13 cellular contexts compared by ENCODE assay signal in genomic region chr4:53100801-53101581, GRCh38.
DNase-seq lines count a peak whose midpoint lies in the region; TF ChIP-seq lines count a peak whose summit lies in the region.
"Had no signal": no experiment of that assay in that cellular context is flagged by ENCODE, and none has a peak within 500 bp of the region (broad histone marks: within the 10 kb centered on the region; RNA-seq: fewer than 3 reads in every experiment).

No MANE protein-coding gene starts in this region.

- H3K27ac Mint-ChIP-seq in activated naive CD4-positive, alpha-beta T cell treated with anti-CD3 and anti-CD28 coated beads for 36 hours, result peak overlapping the region; percentile 55
- H3K27ac Mint-ChIP-seq in activated naive CD4-positive, alpha-beta T cell treated with anti-CD3 and anti-CD28 coated beads, Interleukin-2, amount 10 ng/mL, durations not matched to agents 7 days and 5 days, result no peak overlapping the region
- H3K27ac Mint-ChIP-seq in activated T-helper 1 cell treated with anti-CD3 and anti-CD28 coated beads, Interleukin-12 subunit alpha, Interleukin-12 subunit beta, Interleukin-2, Interleukin-4 antibody, amounts not matched to agents 30 ng/mL and 10 ng/mL and 1 ng/mL, durations not matched to agents 14 hours and 24 hours and 36 hours, result peak overlapping the region; percentile 83

- WGBS in smooth muscle cell (ENCODE audit: low lambda C conversion rate), result 19% methylated on average over 5 of the region's 5 CpGs
- 41 to 45% methylated on average over 5 of the region's 5 CpGs for WGBS in testis, 2 donors

- peaks cover 8% of the 10 kb centered on the region for H3K9me3 Mint-ChIP-seq in activated naive CD4-positive, alpha-beta T cell treated with anti-CD3 and anti-CD28 coated beads for 36 hours
- H3K9me3 Mint-ChIP-seq in activated naive CD4-positive, alpha-beta T cell treated with anti-CD3 and anti-CD28 coated beads, Interleukin-2, amount 10 ng/mL, durations not matched to agents 7 days and 5 days, result peaks cover 10% of the 10 kb centered on the region
- peaks cover 19% of the 10 kb centered on the region for H3K9me3 Mint-ChIP-seq in activated T-helper 1 cell treated with anti-CD3 and anti-CD28 coated beads, Interleukin-12 subunit alpha, Interleukin-12 subunit beta, Interleukin-2, Interleukin-4 antibody, amounts not matched to agents 30 ng/mL and 10 ng/mL and 1 ng/mL, durations not matched to agents 14 hours and 24 hours and 36 hours

- no peaks in the 10 kb centered on the region for H4K20me1 ChIP-seq in smooth muscle cell (ENCODE audit: low read depth)
- H4K20me1 ChIP-seq: BLaER1 treated with 17β-estradiol and CSF1 and Interleukin-3, amounts not matched to agents 10 nM and 100 nM had no signal

- H3K36me3 Mint-ChIP-seq in activated naive CD4-positive, alpha-beta T cell treated with anti-CD3 and anti-CD28 coated beads for 36 hours (ENCODE audit: low read depth), result peaks cover 42% of the 10 kb centered on the region
- H3K36me3 Mint-ChIP-seq in activated naive CD4-positive, alpha-beta T cell treated with anti-CD3 and anti-CD28 coated beads, Interleukin-2, amount 10 ng/mL, durations not matched to agents 7 days and 5 days, result peaks cover 7% of the 10 kb centered on the region
- H3K36me3 Mint-ChIP-seq in activated T-helper 1 cell treated with anti-CD3 and anti-CD28 coated beads, Interleukin-12 subunit alpha, Interleukin-12 subunit beta, Interleukin-2, Interleukin-4 antibody, amounts not matched to agents 30 ng/mL and 10 ng/mL and 1 ng/mL, durations not matched to agents 14 hours and 24 hours and 36 hours (ENCODE audit: low read depth), result peaks cover 10% of the 10 kb centered on the region

- H3K4me2 ChIP-seq in smooth muscle cell, result peak overlapping the region; percentile 74
- H3K4me2 ChIP-seq: BLaER1 treated with 17β-estradiol and CSF1 and Interleukin-3, amounts not matched to agents 10 nM and 100 nM had no signal

- DNase-seq in activated naive CD4-positive, alpha-beta T cell treated with anti-CD3 and anti-CD28 coated beads for 36 hours, result no peak
- no peak for DNase-seq in activated naive CD4-positive, alpha-beta T cell treated with anti-CD3 and anti-CD28 coated beads, Interleukin-2, amount 10 ng/mL, durations not matched to agents 7 days and 5 days
- no peak for DNase-seq in activated T-helper 1 cell treated with anti-CD3 and anti-CD28 coated beads, Interleukin-12 subunit alpha, Interleukin-12 subunit beta, Interleukin-2, Interleukin-4 antibody, amounts not matched to agents 30 ng/mL and 10 ng/mL and 1 ng/mL, durations not matched to agents 14 hours and 24 hours and 36 hours (ENCODE audit: low spot score)
- DNase-seq in fibroblast of villous mesenchyme (ENCODE audit: low read depth) (peak; percentile 71), smooth muscle cell (lab: John Stamatoyannopoulos, UW; ENCODE audit: unreplicated experiment) (no peak), hypothalamus (lab: John Stamatoyannopoulos, UW) (no peak), NCI-H774 (lab: John Stamatoyannopoulos, UW) (no peak), testis (no peak)
- DNase-seq: activated CD8-positive, alpha-beta memory T cell treated with anti-CD3 and anti-CD28 coated beads, Interleukin-2, amount 50 U/mL, for 48 hours; NCI-H526 treated with DMSO at 0.1 percent for 48 hours; pancreas had no signal

- peak overlapping the region; percentile 82 for H3K9ac ChIP-seq in smooth muscle cell (ENCODE audit: low read depth)
- H3K9ac ChIP-seq: BLaER1 treated with 17β-estradiol and CSF1 and Interleukin-3, amounts not matched to agents 10 nM and 100 nM had no signal

- no peaks in the 10 kb centered on the region for H3K79me2 ChIP-seq in smooth muscle cell (ENCODE audit: low read depth)

- TF ChIP-seq CTCF in fibroblast of villous mesenchyme (IDR thresholded peaks at IDR 0.05; ENCODE audit: insufficient read depth, low read depth, low read length), result no peak
- TF ChIP-seq CTCF in smooth muscle cell (IDR thresholded peaks at IDR 0.05; ENCODE audit: borderline replicate concordance, insufficient read depth, poor library complexity, severe bottlenecking), result no peak
- TF ChIP-seq CTCF in testis (IDR thresholded peaks at IDR 0.05), result no peak

- no peak overlapping the region for H3K4me3 Mint-ChIP-seq in activated naive CD4-positive, alpha-beta T cell treated with anti-CD3 and anti-CD28 coated beads for 36 hours
- no peak overlapping the region for H3K4me3 Mint-ChIP-seq in activated naive CD4-positive, alpha-beta T cell treated with anti-CD3 and anti-CD28 coated beads, Interleukin-2, amount 10 ng/mL, durations not matched to agents 7 days and 5 days
- no peak overlapping the region for H3K4me3 Mint-ChIP-seq in activated T-helper 1 cell treated with anti-CD3 and anti-CD28 coated beads, Interleukin-12 subunit alpha, Interleukin-12 subunit beta, Interleukin-2, Interleukin-4 antibody, amounts not matched to agents 30 ng/mL and 10 ng/mL and 1 ng/mL, durations not matched to agents 14 hours and 24 hours and 36 hours

- intact Hi-C loops in activated naive CD4-positive, alpha-beta T cell treated with anti-CD3 and anti-CD28 coated beads for 36 hours (cut with micrococcal nuclease), result loop anchor here (1.0 kb wide), 2 partner anchors 12 to 31 kb away; no protein-coding TSS in a partner anchor
- intact Hi-C loops in activated T-helper 1 cell treated with anti-CD3 and anti-CD28 coated beads, Interleukin-12 subunit alpha, Interleukin-12 subunit beta, Interleukin-2, Interleukin-4 antibody, amounts not matched to agents 30 ng/mL and 10 ng/mL and 1 ng/mL, durations not matched to agents 14 hours and 24 hours and 36 hours (cut with micrococcal nuclease), result loop anchor here (1.0 kb wide), 5 partner anchors 12 to 68 kb away; no protein-coding TSS in a partner anchor
- intact Hi-C loops in testis (cut with DNase I; ENCODE audit: low total_unique reads), result no loop called here

- peaks cover 15% of the 10 kb centered on the region for H3K4me1 ChIP-seq in smooth muscle cell (ENCODE audit: low read depth)
- H3K4me1 ChIP-seq in testis, result no peaks in the 10 kb centered on the region
- H3K4me1 ChIP-seq: BLaER1 treated with 17β-estradiol and CSF1 and Interleukin-3, amounts not matched to agents 10 nM and 100 nM; pancreas; tibial nerve had no signal

- no peak overlapping the region for H2AFZ ChIP-seq in smooth muscle cell (ENCODE audit: low read depth)

- peak overlapping the region; percentile 97 for H3K27ac ChIP-seq in smooth muscle cell (ENCODE audit: low read depth)
- H3K27ac ChIP-seq in testis, result no peak overlapping the region
- H3K27ac ChIP-seq: BLaER1 treated with 17β-estradiol and CSF1 and Interleukin-3, amounts not matched to agents 10 nM and 100 nM; pancreas; tibial nerve had no signal

- H3K9me3 ChIP-seq in smooth muscle cell (replicated peaks; ENCODE audit: low read depth), result no peaks in the 10 kb centered on the region
- no peaks in the 10 kb centered on the region for H3K9me3 ChIP-seq in testis
- H3K9me3 ChIP-seq: pancreas had no signal

- peaks cover 13% of the 10 kb centered on the region for H3K4me1 Mint-ChIP-seq in activated naive CD4-positive, alpha-beta T cell treated with anti-CD3 and anti-CD28 coated beads for 36 hours (ENCODE audit: low read depth)
- H3K4me1 Mint-ChIP-seq in activated naive CD4-positive, alpha-beta T cell treated with anti-CD3 and anti-CD28 coated beads, Interleukin-2, amount 10 ng/mL, durations not matched to agents 7 days and 5 days, result no peaks in the 10 kb centered on the region
- H3K4me1 Mint-ChIP-seq in activated T-helper 1 cell treated with anti-CD3 and anti-CD28 coated beads, Interleukin-12 subunit alpha, Interleukin-12 subunit beta, Interleukin-2, Interleukin-4 antibody, amounts not matched to agents 30 ng/mL and 10 ng/mL and 1 ng/mL, durations not matched to agents 14 hours and 24 hours and 36 hours (ENCODE audit: low read depth), result peaks cover 14% of the 10 kb centered on the region

- peak overlapping the region; percentile 4 for H3K4me3 ChIP-seq in fibroblast of villous mesenchyme (ENCODE audit: low read depth, low read length)
- peak overlapping the region; percentile 10 for H3K4me3 ChIP-seq in smooth muscle cell
- H3K4me3 ChIP-seq in testis, result no peak overlapping the region
- H3K4me3 ChIP-seq: BLaER1 treated with 17β-estradiol and CSF1 and Interleukin-3, amounts not matched to agents 10 nM and 100 nM; pancreas; tibial nerve had no signal

- no peaks in the 10 kb centered on the region for H3K27me3 Mint-ChIP-seq in activated naive CD4-positive, alpha-beta T cell treated with anti-CD3 and anti-CD28 coated beads for 36 hours (ENCODE audit: low read depth)
- no peaks in the 10 kb centered on the region for H3K27me3 Mint-ChIP-seq in activated naive CD4-positive, alpha-beta T cell treated with anti-CD3 and anti-CD28 coated beads, Interleukin-2, amount 10 ng/mL, durations not matched to agents 7 days and 5 days
- no peaks in the 10 kb centered on the region for H3K27me3 Mint-ChIP-seq in activated T-helper 1 cell treated with anti-CD3 and anti-CD28 coated beads, Interleukin-12 subunit alpha, Interleukin-12 subunit beta, Interleukin-2, Interleukin-4 antibody, amounts not matched to agents 30 ng/mL and 10 ng/mL and 1 ng/mL, durations not matched to agents 14 hours and 24 hours and 36 hours (ENCODE audit: insufficient read depth)

- H3K27me3 ChIP-seq in smooth muscle cell (ENCODE audit: low read depth) (no peaks in the 10 kb centered on the region), testis (no peaks in the 10 kb centered on the region)
- H3K27me3 ChIP-seq: BLaER1 treated with 17β-estradiol and CSF1 and Interleukin-3, amounts not matched to agents 10 nM and 100 nM; pancreas; tibial nerve had no signal

- H3F3A ChIP-seq in smooth muscle cell (ENCODE audit: low read depth), result peaks cover 32% of the 10 kb centered on the region

- no peak for TF ChIP-seq POLR2A in testis (IDR thresholded peaks at IDR 0.05)

- CTCF ChIA-PET in activated naive CD4-positive, alpha-beta T cell treated with anti-CD3 and anti-CD28 coated beads for 36 hours (lab: Charles Lee), result no interaction called here
- CTCF ChIA-PET in activated naive CD4-positive, alpha-beta T cell treated with anti-CD3 and anti-CD28 coated beads, Interleukin-2, amount 10 ng/mL, durations not matched to agents 7 days and 5 days (lab: Charles Lee), result no interaction called here

- no peaks in the 10 kb centered on the region for H3K36me3 ChIP-seq in smooth muscle cell (ENCODE audit: low read depth)
- H3K36me3 ChIP-seq in testis (ENCODE audit: low read depth, missing control alignments), result no peaks in the 10 kb centered on the region
- H3K36me3 ChIP-seq: pancreas had no signal

Comparison
In these comparisons a context has a peak if more than half of its experiments do, and no peak if none do; other contexts are left out.
1. H3K4me3 ChIP-seq: peak in fibroblast of villous mesenchyme (single experiment) and smooth muscle cell (single experiment); none in testis (0 of 2).